9 cellular contexts compared by ENCODE assay signal in the genomic region with DNA sequence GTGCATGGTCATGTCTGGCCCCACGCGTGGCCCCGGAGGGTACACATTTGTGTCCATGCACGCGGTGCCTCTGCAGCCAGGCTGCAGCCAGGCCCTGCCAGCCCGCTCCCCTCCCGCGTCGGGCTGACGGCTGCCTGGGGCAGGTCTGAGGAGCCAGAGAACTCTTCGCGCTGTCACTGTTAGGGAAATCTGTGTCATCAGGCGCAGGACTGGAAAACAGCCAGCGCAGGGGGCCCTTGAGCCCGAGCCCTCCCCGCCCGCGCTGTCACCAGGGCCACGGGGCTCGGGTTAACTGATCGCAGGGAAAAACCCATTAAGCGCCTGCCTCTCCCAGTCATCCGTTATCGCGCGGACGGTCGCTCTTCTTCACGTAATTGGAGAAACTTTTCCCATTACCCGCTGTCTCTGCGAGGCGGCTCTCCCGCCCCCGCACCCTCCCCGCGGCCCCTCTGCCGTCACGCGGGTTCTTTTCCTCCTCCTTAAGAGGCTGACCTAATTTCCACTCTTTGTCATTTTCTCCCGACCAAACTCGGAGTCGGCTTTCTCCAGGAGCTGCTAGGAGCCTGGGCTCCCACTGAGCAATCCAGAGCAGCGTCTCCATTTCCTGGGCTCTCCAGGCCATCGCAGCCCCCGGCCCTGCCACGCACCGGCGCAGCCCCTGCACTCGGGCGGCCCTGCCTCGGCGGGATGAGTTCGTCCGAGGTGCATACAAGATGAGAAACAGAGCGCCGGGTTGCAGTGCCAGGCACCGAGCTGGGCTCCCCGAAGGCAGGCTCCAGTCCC. TPM values are rescaled to one million over a fixed set of nuclear protein-coding genes. Genes with fewer than 3 reads are reported as not detected.
A peak's percentile ranks its signal among the peaks of the same experiment; 100 is the strongest.
DNase-seq lines count a peak whose midpoint lies in the region; ATAC-seq, FAIRE-seq and TF ChIP-seq lines count a peak whose summit lies in the region.
"Had no signal": no experiment of that assay in that cellular context is flagged by ENCODE, and none has a peak within 500 bp of the region (broad histone marks: within the 10 kb centered on the region; RNA-seq: fewer than 3 reads in every experiment).

No MANE protein-coding gene starts in this region.

- H3K4me1 ChIP-seq in K562 (replicated peaks in 1 of 2; ENCODE audit: control insufficient read depth in 2 of 2, insufficient read depth in 2 of 2, low read length in 2 of 2) (peaks cover 0 to 14% of the 10 kb centered on the region in 2 experiments; a peak in 2 of 5 replicates), tibial artery (peaks cover 0 to 31% (median 23%) of the 10 kb centered on the region in 4 donors)

- in situ Hi-C loops in K562 (cut with MboI): no loop called here

- TF ChIP-seq CTCF in K562 (IDR thresholded peaks at IDR 0.05 in 2 of 3, conservative IDR thresholded peaks at IDR 0.05 in 1 of 3; ENCODE audit: insufficient read depth in 2 of 3, low read depth in 1 of 3, low read length in 3 of 3): no peak
- no peak for TF ChIP-seq CTCF in tibial artery (IDR thresholded peaks at IDR 0.05)

- no peak overlapping the region for H3K27ac ChIP-seq in K562 (ENCODE audit: extremely low read depth, low read depth, low read length)
- peak overlapping the region in 1 of 2 donors; percentile 36 for H3K27ac ChIP-seq in tibial artery

- no peak overlapping the region for H3K4me2 ChIP-seq in K562 (ENCODE audit: insufficient read depth, low read length)

- no TSS peak for BruUV-seq in K562 (replicated peaks; lab: Mats Ljungman, UMichigan)

- CTCF ChIA-PET in activated CD8-positive, alpha-beta memory T cell treated with anti-CD3 and anti-CD28 coated beads, Interleukin-2, amount 10 ng/mL, durations not matched to agents 7 days and 5 days (lab: Charles Lee): no interaction called here
- CTCF ChIA-PET in K562 (lab: Yijun Ruan, JAX; ENCODE audit: low intra/inter-chr PET ratio): no interaction called here

- no peak for ATAC-seq in activated CD8-positive, alpha-beta memory T cell treated with anti-CD3 and anti-CD28 coated beads, Interleukin-2, amount 10 ng/mL, durations not matched to agents 7 days and 5 days
- ATAC-seq in K562: no peak; the same call in 2 of the 3 replicates
- peak; percentile 9 for ATAC-seq in left lobe of liver
- no peak for ATAC-seq in HG02588 (IDR thresholded peaks at IDR 0.05; ENCODE audit: unreplicated experiment)

- FAIRE-seq in K562 (lab: Jason Lieb, UNC): no peak

- H3K9me3 ChIP-seq in K562 (replicated peaks; ENCODE audit: control insufficient read depth, insufficient read depth, low read depth, low read length): no peaks in the 10 kb centered on the region
- H3K9me3 ChIP-seq in tibial artery: no peaks in the 10 kb centered on the region

- no peak overlapping the region for H3K4me3 ChIP-seq in K562
- H3K4me3 ChIP-seq in tibial artery: peak overlapping the region; percentile 39 to 46

- peak; percentile 30 for DNase-seq in activated CD8-positive, alpha-beta memory T cell treated with anti-CD3 and anti-CD28 coated beads, Interleukin-2, amount 10 ng/mL, durations not matched to agents 7 days and 5 days
- no peak for DNase-seq in activated CD8-positive, alpha-beta memory T cell treated with anti-CD3 and anti-CD28 coated beads, Interleukin-2, amount 50 U/mL, for 4 hours
- DNase-seq in K562 (ENCODE audit: extremely low read depth in 1 of 4, low spot score in 3 of 4) (peak in 3 of 4 experiments; percentile 8 to 12 (median 11)), left lobe of liver (ENCODE audit: low spot score) (no peak), tibial artery (peak in 1 of 2 donors; percentile 64), NOMO-1 treated with dmso at 0.1 percent for 144 hours (lab: John Stamatoyannopoulos, UW; ENCODE audit: unreplicated experiment) (no peak)
- no peak for DNase-seq in activated CD8-positive, alpha-beta memory T cell treated with anti-CD3 and anti-CD28 coated beads for 24 hours

- no peak for TF ChIP-seq EP300 in K562 (IDR thresholded peaks at IDR 0.05; ENCODE audit: low read length)

- H3K27me3 Mint-ChIP-seq in activated CD8-positive, alpha-beta memory T cell treated with anti-CD3 and anti-CD28 coated beads, Interleukin-2, amount 10 ng/mL, durations not matched to agents 7 days and 5 days: peaks cover 40% of the 10 kb centered on the region

- H3K4me1 Mint-ChIP-seq in activated CD8-positive, alpha-beta memory T cell treated with anti-CD3 and anti-CD28 coated beads, Interleukin-2, amount 10 ng/mL, durations not matched to agents 7 days and 5 days: no peaks in the 10 kb centered on the region

- intact Hi-C loops in K562 (cut with micrococcal nuclease) (no loop called here), tibial artery (cut with DNase I; ENCODE audit: low total_unique reads) (no loop called here)

- no peaks in the 10 kb centered on the region for H4K20me1 ChIP-seq in K562 (replicated peaks; ENCODE audit: control insufficient read depth, insufficient read depth, low read length)

- no peak overlapping the region for H3K4me3 Mint-ChIP-seq in activated CD8-positive, alpha-beta memory T cell treated with anti-CD3 and anti-CD28 coated beads, Interleukin-2, amount 10 ng/mL, durations not matched to agents 7 days and 5 days

- TF ChIP-seq RAD21 in K562 (CRISPR knock-in tag; conservative IDR thresholded peaks at IDR 0.05 in 1 of 2, IDR thresholded peaks at IDR 0.05 in 1 of 2): no peak

- peaks cover 0 to 55% of the 10 kb centered on the region in 2 experiments for H3K27me3 ChIP-seq in K562 (ENCODE audit: control insufficient read depth in 2 of 2, insufficient read depth in 2 of 2, low read length in 2 of 2)
- H3K27me3 ChIP-seq in tibial artery: peaks cover 0 to 37% of the 10 kb centered on the region in 2 donors

- no peaks in the 10 kb centered on the region for H3K36me3 Mint-ChIP-seq in activated CD8-positive, alpha-beta memory T cell treated with anti-CD3 and anti-CD28 coated beads, Interleukin-2, amount 10 ng/mL, durations not matched to agents 7 days and 5 days

- TF ChIP-seq POLR2A in K562 (conservative IDR thresholded peaks at IDR 0.05): no peak

- H3K27ac Mint-ChIP-seq in activated CD8-positive, alpha-beta memory T cell treated with anti-CD3 and anti-CD28 coated beads, Interleukin-2, amount 10 ng/mL, durations not matched to agents 7 days and 5 days: no peak overlapping the region

- WGBS in K562 (ENCODE audit: insufficient coverage, low coverage, missing lambda C conversion rate): 4% methylated on average over 40 of the region's 58 CpGs

- no peak overlapping the region for H2AFZ ChIP-seq in K562 (ENCODE audit: low read depth, low read length)

- no peaks in the 10 kb centered on the region for H3K9me3 Mint-ChIP-seq in activated CD8-positive, alpha-beta memory T cell treated with anti-CD3 and anti-CD28 coated beads, Interleukin-2, amount 10 ng/mL, durations not matched to agents 7 days and 5 days (ENCODE audit: low read depth)

- no peak overlapping the region for H3K9ac ChIP-seq in K562 (ENCODE audit: insufficient read depth in 1 of 2, low read depth in 2 of 2, low read length in 2 of 2)

- no peaks in the 10 kb centered on the region for H3K79me2 ChIP-seq in K562 (ENCODE audit: control insufficient read depth, insufficient read depth, low read length)

- POLR2A ChIA-PET in K562 (lab: Yijun Ruan, JAX): no interaction called here

- no peaks in the 10 kb centered on the region for H3K9me1 ChIP-seq in K562 (ENCODE audit: control insufficient read depth, insufficient read depth, low read length)

- H3K36me3 ChIP-seq in K562 (ENCODE audit: control insufficient read depth, insufficient read depth, low read length): no peaks in the 10 kb centered on the region
- no peaks in the 10 kb centered on the region for H3K36me3 ChIP-seq in tibial artery

TF ChIP-seq in K562, 482 proteins besides CTCF, POLR2A, EP300 and RAD21 (continues in another document):
- TF ChIP-seq POLR3A (IDR thresholded peaks at IDR 0.05; ENCODE audit: borderline replicate concordance, extremely low read depth, insufficient read depth, insufficient read length): no peak
- no peak for TF ChIP-seq NFIX (CRISPR knock-in tag; IDR thresholded peaks at IDR 0.05; ENCODE audit: low read depth)
- TF ChIP-seq, protein P1, sequence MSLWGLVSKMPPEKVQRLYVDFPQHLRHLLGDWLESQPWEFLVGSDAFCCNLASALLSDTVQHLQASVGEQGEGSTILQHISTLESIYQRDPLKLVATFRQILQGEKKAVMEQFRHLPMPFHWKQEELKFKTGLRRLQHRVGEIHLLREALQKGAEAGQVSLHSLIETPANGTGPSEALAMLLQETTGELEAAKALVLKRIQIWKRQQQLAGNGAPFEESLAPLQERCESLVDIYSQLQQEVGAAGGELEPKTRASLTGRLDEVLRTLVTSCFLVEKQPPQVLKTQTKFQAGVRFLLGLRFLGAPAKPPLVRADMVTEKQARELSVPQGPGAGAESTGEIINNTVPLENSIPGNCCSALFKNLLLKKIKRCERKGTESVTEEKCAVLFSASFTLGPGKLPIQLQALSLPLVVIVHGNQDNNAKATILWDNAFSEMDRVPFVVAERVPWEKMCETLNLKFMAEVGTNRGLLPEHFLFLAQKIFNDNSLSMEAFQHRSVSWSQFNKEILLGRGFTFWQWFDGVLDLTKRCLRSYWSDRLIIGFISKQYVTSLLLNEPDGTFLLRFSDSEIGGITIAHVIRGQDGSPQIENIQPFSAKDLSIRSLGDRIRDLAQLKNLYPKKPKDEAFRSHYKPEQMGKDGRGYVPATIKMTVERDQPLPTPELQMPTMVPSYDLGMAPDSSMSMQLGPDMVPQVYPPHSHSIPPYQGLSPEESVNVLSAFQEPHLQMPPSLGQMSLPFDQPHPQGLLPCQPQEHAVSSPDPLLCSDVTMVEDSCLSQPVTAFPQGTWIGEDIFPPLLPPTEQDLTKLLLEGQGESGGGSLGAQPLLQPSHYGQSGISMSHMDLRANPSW (CRISPR knock-in tag; IDR thresholded peaks at IDR 0.05): no peak
- TF ChIP-seq EGR1 (conservative IDR thresholded peaks at IDR 0.05): peak; percentile 22; the same call in 1 of the 2 replicates
- peak in 1 of 2 experiments; percentile 36; a peak in 2 of 4 replicates for TF ChIP-seq NRF1 (conservative IDR thresholded peaks at IDR 0.05 in 1 of 2, IDR thresholded peaks at IDR 0.05 in 1 of 2)

RNA-seq across cellular contexts. Expression of gene PRR23E, which starts 57.5 kb away (rescaled TPM):
- total RNA-seq in activated CD8-positive, alpha-beta memory T cell treated with anti-CD3 and anti-CD28 coated beads, Interleukin-2, amount 10 ng/mL, durations not matched to agents 7 days and 5 days: not detected
- total RNA-seq in K562 (2011; cell fraction: chromatin; rRNA removed; ENCODE audit: low replicate concordance): not detected in 2 replicates
- total RNA-seq in K562 (2011; cell fraction: nucleolus; rRNA removed): not detected in 2 replicates
- total RNA-seq in K562 (2011; cell fraction: nucleoplasm; rRNA removed): not detected in 2 replicates
- total RNA-seq in K562 (2014; rRNA removed) (not detected in 2 replicates), K562 (2014; rRNA removed; fragmentation: Illumina TruSeq; extraction: Trizol) (not detected in 2 replicates), K562 (2015; rRNA removed; fragmentation: Illumina TruSeq; extraction: Trizol) (not detected in 2 replicates), K562 (2021) (not detected in 2 replicates), left lobe of liver (not detected)
- polyA plus RNA-seq in K562 (2011; rRNA removed) (not detected in 2 replicates), K562 (2014; fragmentation: Illumina TruSeq; extraction: Trizol) (not detected in 2 replicates), K562 (2014; fragmentation: Nextera tagmentation; extraction: Ambion mirVana) (not detected), K562 (2014; rRNA removed) (not detected in 2 replicates)
- polyA plus RNA-seq in K562 (2011; cell fraction: cytosol; rRNA removed): not detected in 2 replicates
- not detected in 2 replicates for polyA plus RNA-seq in K562 (2011; cell fraction: nucleus; rRNA removed)
- not detected in 2 replicates for polyA plus RNA-seq in K562 (2012)
- not detected in 2 replicates for polyA minus RNA-seq in K562 (2011; rRNA and poly(A)+ RNA removed)
- not detected in 2 replicates for polyA minus RNA-seq in K562 (2011; cell fraction: cytosol; rRNA and poly(A)+ RNA removed)
- not detected in 2 replicates for polyA minus RNA-seq in K562 (2011; cell fraction: nucleus; rRNA and poly(A)+ RNA removed)
- total RNA-seq: kidney epithelial cell had no signal

Comparison
In these comparisons a context has a peak if more than half of its experiments do, and no peak if none do; other contexts are left out.
1. DNase-seq: peak in activated CD8-positive, alpha-beta memory T cell treated with anti-CD3 and anti-CD28 coated beads, Interleukin-2, amount 10 ng/mL, durations not matched to agents 7 days and 5 days (single experiment) and K562 (3 of 4); none in activated CD8-positive, alpha-beta memory T cell treated with anti-CD3 and anti-CD28 coated beads, Interleukin-2, amount 50 U/mL, for 4 hours (single experiment), left lobe of liver (single experiment), NOMO-1 treated with dmso at 0.1 percent for 144 hours (single experiment) and activated CD8-positive, alpha-beta memory T cell treated with anti-CD3 and anti-CD28 coated beads for 24 hours (single experiment).